ENCODE assay signal across 36 cellular contexts in genomic region chr12:112813836-112814235, GRCh38. TPM values are rescaled to one million over a fixed set of nuclear protein-coding genes. Genes with fewer than 3 reads are reported as not detected.
"Had no signal": no experiment of that assay in that cellular context is flagged by ENCODE, and none has a peak within 500 bp of the region (broad histone marks: within the 10 kb centered on the region; RNA-seq: fewer than 3 reads in every experiment).

No MANE protein-coding gene starts in this region.

- H3K4me1 ChIP-seq: ascending aorta, breast epithelium, colonic mucosa, esophagus muscularis mucosa, foreskin keratinocyte, gastrocnemius medialis, heart left ventricle had no signal

- H3K27ac Mint-ChIP-seq: activated CD4-positive, alpha-beta memory T cell treated with anti-CD3 and anti-CD28 coated beads for 36 hours; activated CD4-positive, alpha-beta T cell treated with anti-CD3 and anti-CD28 coated beads for 36 hours; activated CD4-positive, alpha-beta T cell treated with anti-CD3 and anti-CD28 coated beads, Interleukin-2, amount 10 ng/mL, durations not matched to agents 24 days and 14 days; activated CD8-positive, alpha-beta memory T cell treated with anti-CD3 and anti-CD28 coated beads, Interleukin-2, amount 10 ng/mL, durations not matched to agents 7 days and 5 days; activated CD8-positive, alpha-beta T cell treated with anti-CD3 and anti-CD28 coated beads, Interleukin-2, amount 10 ng/mL, durations not matched to agents 7 days and 5 days; activated naive CD4-positive, alpha-beta T cell treated with anti-CD3 and anti-CD28 coated beads, Interleukin-2, amount 10 ng/mL, durations not matched to agents 7 days and 5 days; activated naive CD4-positive, alpha-beta T cell treated with anti-CD3 and anti-CD28 coated beads, Interleukin-2, amount 50 U/mL, for 72 hours; activated naive CD8-positive, alpha-beta T cell treated with anti-CD3 and anti-CD28 coated beads, Interleukin-2, amount 10 ng/mL, durations not matched to agents 7 days and 5 days; activated T-cell treated with anti-CD3 and anti-CD28 coated beads, Interleukin-2, amount 50 U/mL, for 72 hours; brain; dendritic cell treated with granulocyte-macrophage colony-stimulating factor and Interleukin-4, amounts not matched to agents 40 ng/mL and 50 ng/mL, for 4 days; T-helper 17 cell; T-helper 2 cell treated with Interferon-gamma antibody and Interleukin-4, amounts not matched to agents 5 μg/mL and 100 μg/mL, for 36 hours had no signal

- H3K36me3 Mint-ChIP-seq: activated CD4-positive, alpha-beta memory T cell treated with anti-CD3 and anti-CD28 coated beads for 36 hours; activated CD8-positive, alpha-beta memory T cell treated with anti-CD3 and anti-CD28 coated beads, Interleukin-2, amount 10 ng/mL, durations not matched to agents 7 days and 5 days; activated naive CD4-positive, alpha-beta T cell treated with anti-CD3 and anti-CD28 coated beads, Interleukin-2, amount 10 ng/mL, durations not matched to agents 7 days and 5 days; activated naive CD4-positive, alpha-beta T cell treated with anti-CD3 and anti-CD28 coated beads, Interleukin-2, amount 50 U/mL, for 72 hours; activated naive CD8-positive, alpha-beta T cell treated with anti-CD3 and anti-CD28 coated beads, Interleukin-2, amount 10 ng/mL, durations not matched to agents 7 days and 5 days; brain had no signal

- H3K4me3 ChIP-seq: ascending aorta, breast epithelium, cardiac muscle cell, colonic mucosa, dorsolateral prefrontal cortex, esophagus muscularis mucosa, gastrocnemius medialis, heart left ventricle had no signal

- H3K4me3 Mint-ChIP-seq: activated CD4-positive, alpha-beta memory T cell treated with anti-CD3 and anti-CD28 coated beads for 36 hours; activated CD4-positive, alpha-beta T cell treated with anti-CD3 and anti-CD28 coated beads for 36 hours; activated CD4-positive, alpha-beta T cell treated with anti-CD3 and anti-CD28 coated beads, Interleukin-2, amount 10 ng/mL, durations not matched to agents 24 days and 14 days; activated CD8-positive, alpha-beta memory T cell treated with anti-CD3 and anti-CD28 coated beads, Interleukin-2, amount 10 ng/mL, durations not matched to agents 7 days and 5 days; activated CD8-positive, alpha-beta T cell treated with anti-CD3 and anti-CD28 coated beads, Interleukin-2, amount 10 ng/mL, durations not matched to agents 7 days and 5 days; activated naive CD4-positive, alpha-beta T cell treated with anti-CD3 and anti-CD28 coated beads, Interleukin-2, amount 10 ng/mL, durations not matched to agents 7 days and 5 days; activated naive CD8-positive, alpha-beta T cell treated with anti-CD3 and anti-CD28 coated beads, Interleukin-2, amount 10 ng/mL, durations not matched to agents 7 days and 5 days; activated T-cell treated with anti-CD3 and anti-CD28 coated beads, Interleukin-2, amount 50 U/mL, for 72 hours; brain; dendritic cell treated with granulocyte-macrophage colony-stimulating factor and Interleukin-4, amounts not matched to agents 40 ng/mL and 50 ng/mL, for 4 days; T-helper 17 cell; T-helper 2 cell treated with Interferon-gamma antibody and Interleukin-4, amounts not matched to agents 5 μg/mL and 100 μg/mL, for 36 hours had no signal

- H3K4me1 Mint-ChIP-seq: activated CD4-positive, alpha-beta T cell treated with anti-CD3 and anti-CD28 coated beads for 36 hours; activated CD4-positive, alpha-beta T cell treated with anti-CD3 and anti-CD28 coated beads, Interleukin-2, amount 10 ng/mL, durations not matched to agents 24 days and 14 days; activated CD8-positive, alpha-beta memory T cell treated with anti-CD3 and anti-CD28 coated beads, Interleukin-2, amount 10 ng/mL, durations not matched to agents 7 days and 5 days; activated naive CD4-positive, alpha-beta T cell treated with anti-CD3 and anti-CD28 coated beads, Interleukin-2, amount 10 ng/mL, durations not matched to agents 7 days and 5 days had no signal

- H3K9me3 ChIP-seq: ascending aorta, breast epithelium, colonic mucosa, esophagus muscularis mucosa, gastrocnemius medialis, heart left ventricle had no signal

- H3K36me3 ChIP-seq: ascending aorta, breast epithelium, cardiac muscle cell, colonic mucosa, esophagus muscularis mucosa, gastrocnemius medialis, heart left ventricle had no signal

- DNase-seq: activated CD4-positive, alpha-beta memory T cell treated with anti-CD3 and anti-CD28 coated beads for 36 hours; activated CD4-positive, alpha-beta T cell treated with anti-CD3 and anti-CD28 coated beads for 36 hours; activated CD4-positive, alpha-beta T cell treated with anti-CD3 and anti-CD28 coated beads, Interleukin-2, amount 10 ng/mL, durations not matched to agents 24 days and 14 days; activated CD4-positive, CD25-positive, alpha-beta regulatory T cell; activated CD4-positive, CD25-positive, alpha-beta regulatory T cell treated with anti-CD3 and anti-CD28 coated beads, Interleukin-2, amount 50 U/mL, for 72 hours; activated CD8-positive, alpha-beta memory T cell treated with anti-CD3 and anti-CD28 coated beads, Interleukin-2, amount 10 ng/mL, durations not matched to agents 7 days and 5 days; activated CD8-positive, alpha-beta memory T cell treated with anti-CD3 and anti-CD28 coated beads, Interleukin-2, amount 50 U/mL, for 4 hours; activated CD8-positive, alpha-beta T cell treated with anti-CD3 and anti-CD28 coated beads, Interleukin-2, amount 10 ng/mL, durations not matched to agents 7 days and 5 days; activated gamma-delta T cell; activated naive CD4-positive, alpha-beta T cell; activated naive CD4-positive, alpha-beta T cell treated with anti-CD3 and anti-CD28 coated beads, Interleukin-2, amount 10 ng/mL, durations not matched to agents 7 days and 5 days; activated naive CD8-positive, alpha-beta T cell treated with anti-CD3 and anti-CD28 coated beads, Interleukin-2, amount 10 ng/mL, durations not matched to agents 7 days and 5 days; activated T-cell treated with anti-CD3 and anti-CD28 coated beads, Interleukin-2, amount 50 U/mL, for 1 hour; activated T-cell treated with anti-CD3 and anti-CD28 coated beads, Interleukin-2, amount 50 U/mL, for 72 hours; central memory CD4-positive, alpha-beta T cell; cerebellar nuclear complex; colonic mucosa; dorsolateral prefrontal cortex; effector memory CD4-positive, alpha-beta T cell; erythroblast; foreskin keratinocyte; gastrocnemius medialis; glutamatergic neuron; heart left ventricle; T-helper 1 cell; T-helper 17 cell; T1000 had no signal

- ATAC-seq: activated CD4-positive, alpha-beta T cell treated with anti-CD3 and anti-CD28 coated beads for 36 hours; activated CD8-positive, alpha-beta memory T cell treated with anti-CD3 and anti-CD28 coated beads, Interleukin-2, amount 10 ng/mL, durations not matched to agents 7 days and 5 days; activated CD8-positive, alpha-beta T cell treated with anti-CD3 and anti-CD28 coated beads, Interleukin-2, amount 10 ng/mL, durations not matched to agents 7 days and 5 days; activated naive CD4-positive, alpha-beta T cell treated with anti-CD3 and anti-CD28 coated beads, Interleukin-2, amount 50 U/mL, for 72 hours; activated T-cell treated with anti-CD3 and anti-CD28 coated beads, Interleukin-2, amount 50 U/mL, for 72 hours; foreskin keratinocyte; gastrocnemius medialis; T-helper 17 cell had no signal

- H3K9me3 Mint-ChIP-seq: activated CD4-positive, alpha-beta memory T cell treated with anti-CD3 and anti-CD28 coated beads for 36 hours; activated CD4-positive, alpha-beta T cell treated with anti-CD3 and anti-CD28 coated beads, Interleukin-2, amount 10 ng/mL, durations not matched to agents 24 days and 14 days; activated naive CD4-positive, alpha-beta T cell treated with anti-CD3 and anti-CD28 coated beads, Interleukin-2, amount 10 ng/mL, durations not matched to agents 7 days and 5 days; activated naive CD4-positive, alpha-beta T cell treated with anti-CD3 and anti-CD28 coated beads, Interleukin-2, amount 50 U/mL, for 72 hours; activated naive CD8-positive, alpha-beta T cell treated with anti-CD3 and anti-CD28 coated beads, Interleukin-2, amount 10 ng/mL, durations not matched to agents 7 days and 5 days; activated T-cell treated with anti-CD3 and anti-CD28 coated beads, Interleukin-2, amount 50 U/mL, for 72 hours; brain; dendritic cell treated with granulocyte-macrophage colony-stimulating factor and Interleukin-4, amounts not matched to agents 40 ng/mL and 50 ng/mL, for 4 days; T-helper 2 cell treated with Interferon-gamma antibody and Interleukin-4, amounts not matched to agents 5 μg/mL and 100 μg/mL, for 36 hours had no signal

- H3K27me3 ChIP-seq: ascending aorta, cardiac muscle cell, colonic mucosa, gastrocnemius medialis had no signal

- H3K27ac ChIP-seq: ascending aorta, breast epithelium, cardiac muscle cell, colonic mucosa, dorsolateral prefrontal cortex, esophagus muscularis mucosa, foreskin keratinocyte, gastrocnemius medialis, heart left ventricle had no signal

RNA-seq across cellular contexts. Expression of gene RPH3A, which starts 22.3 kb away (rescaled TPM):
- total RNA-seq: activated CD4-positive, alpha-beta memory T cell treated with anti-CD3 and anti-CD28 coated beads for 36 hours; activated CD4-positive, alpha-beta T cell treated with anti-CD3 and anti-CD28 coated beads for 36 hours; activated CD4-positive, alpha-beta T cell treated with anti-CD3 and anti-CD28 coated beads, Interleukin-2, amount 10 ng/mL, durations not matched to agents 24 days and 14 days; activated CD8-positive, alpha-beta memory T cell treated with anti-CD3 and anti-CD28 coated beads for 36 hours; activated CD8-positive, alpha-beta memory T cell treated with anti-CD3 and anti-CD28 coated beads, Interleukin-2, amount 10 ng/mL, durations not matched to agents 7 days and 5 days; activated CD8-positive, alpha-beta T cell treated with anti-CD3 and anti-CD28 coated beads, Interleukin-2, amount 10 ng/mL, durations not matched to agents 7 days and 5 days; activated naive CD4-positive, alpha-beta T cell treated with anti-CD3 and anti-CD28 coated beads, Interleukin-2, amount 50 U/mL, for 72 hours; activated naive CD8-positive, alpha-beta T cell treated with anti-CD3 and anti-CD28 coated beads, Interleukin-2, amount 10 ng/mL, durations not matched to agents 7 days and 5 days; activated T-cell treated with anti-CD3 and anti-CD28 coated beads, Interleukin-2, amount 50 U/mL, for 72 hours; ascending aorta; foreskin keratinocyte had no signal
